27 cellular contexts compared by ENCODE assay signal in genomic region chr6:149004664-149005063, GRCh38.
DNase-seq lines count a peak whose midpoint lies in the region; ATAC-seq, FAIRE-seq and TF ChIP-seq lines count a peak whose summit lies in the region.
"Had no signal": no experiment of that assay in that cellular context is flagged by ENCODE, and none has a peak within 500 bp of the region (broad histone marks: within the 10 kb centered on the region; RNA-seq: fewer than 3 reads in every experiment).

No MANE protein-coding gene starts in this region.

- CTCF ChIA-PET in HepG2 (lab: Yijun Ruan, JAX; ENCODE audit: low intra/inter-chr PET ratio, low total read pairs) = no interaction called here

- intact Hi-C loops in HepG2 (cut with micrococcal nuclease; ENCODE audit: unreplicated experiment) = no loop called here
- intact Hi-C loops in right lobe of liver (cut with DNase I) = no loop called here

- no peak overlapping the region for H2BK15ac ChIP-seq in mesenchymal stem cell (ENCODE audit: low read depth, poor library complexity, severe bottlenecking)

- BruUV-seq in HepG2 (replicated peaks; lab: Mats Ljungman, UMichigan) = no TSS peak

- no peak overlapping the region for H2BK120ac ChIP-seq in mesenchymal stem cell (ENCODE audit: low read depth, low read length)

- H3K27ac Mint-ChIP-seq in T-helper 17 cell = peak overlapping the region; percentile 60
- H3K27ac Mint-ChIP-seq: B cell; CD4-positive, alpha-beta T cell; CD8-positive, alpha-beta T cell had no signal

- ATAC-seq in HepG2 (peak; percentile 56; the same call in 2 of the 3 replicates), right lobe of liver (no peak), T-helper 17 cell (no peak), GM18873 (IDR thresholded peaks at IDR 0.05; ENCODE audit: low FRiP score, unreplicated experiment) (no peak)
- ATAC-seq: A549; CD8-positive, alpha-beta T cell; GM12878 had no signal

- H3K4ac ChIP-seq in mesenchymal stem cell (ENCODE audit: low read depth in 1 of 2, low read length in 2 of 2) = no peak overlapping the region

- peak overlapping the region in 1 of 2 experiments; percentile 39 for H3K14ac ChIP-seq in mesenchymal stem cell (ENCODE audit: low read length in 2 of 2)

- TF ChIP-seq POLR2A in HepG2 (IDR thresholded peaks at IDR 0.05; ENCODE audit: insufficient read depth in 1 of 2, low read depth in 2 of 2, low read length in 2 of 2) = no peak
- TF ChIP-seq POLR2A in right lobe of liver (IDR thresholded peaks at IDR 0.05) = no peak

- peak; percentile 21 for FAIRE-seq in HepG2 (lab: Jason Lieb, UNC)
- FAIRE-seq: A549, GM12878, GM12892, GM18507, GM19239 had no signal

- H3K36me3 ChIP-seq in HepG2 (replicated peaks in 1 of 2; ENCODE audit: control insufficient read depth in 1 of 2, insufficient read depth in 2 of 2, low read length in 2 of 2) = no peaks in the 10 kb centered on the region
- H3K36me3 ChIP-seq in right lobe of liver = no peaks in the 10 kb centered on the region
- H3K36me3 ChIP-seq in mesenchymal stem cell (ENCODE audit: control insufficient read depth in 1 of 2, insufficient read depth in 2 of 2, low read depth in 1 of 2, low read length in 2 of 2) = peaks cover 0 to 4% of the 10 kb centered on the region in 2 experiments

- H4K8ac ChIP-seq in mesenchymal stem cell (ENCODE audit: low read length) = no peak overlapping the region

- TF ChIP-seq CTCF in HepG2 (CRISPR knock-in tag; IDR thresholded peaks at IDR 0.05) (no peak), right lobe of liver (IDR thresholded peaks at IDR 0.05) (no peak)

- no peaks in the 10 kb centered on the region for H3K79me1 ChIP-seq in mesenchymal stem cell (replicated peaks; ENCODE audit: low read length, poor library complexity, severe bottlenecking)

- no peak for TF ChIP-seq RAD21 in HepG2 (CRISPR knock-in tag; IDR thresholded peaks at IDR 0.05)

- no peak overlapping the region for H2BK12ac ChIP-seq in mesenchymal stem cell (ENCODE audit: low read length in 2 of 2)

- WGBS in HepG2 (ENCODE audit: low lambda C conversion rate) = 0% methylated on average over 4 of the region's 4 CpGs
- 60% methylated on average over 2 of the region's 4 CpGs for WGBS in right lobe of liver (ENCODE audit: insufficient coverage, low coverage, low lambda C conversion rate, missing lambda C conversion rate)
- 98% methylated on average over 4 of the region's 4 CpGs for WGBS in mesenchymal stem cell

- H3K4me1 Mint-ChIP-seq in T-helper 17 cell = peaks cover 10% of the 10 kb centered on the region

- H3K9me3 ChIP-seq in HepG2 (ENCODE audit: low read length) (peaks cover 21% of the 10 kb centered on the region), right lobe of liver (no peaks in the 10 kb centered on the region), T-helper 17 cell (ENCODE audit: control insufficient read depth, low read length, poor library complexity, severe bottlenecking) (no peaks in the 10 kb centered on the region), mesenchymal stem cell (ENCODE audit: control insufficient read depth, low read length) (peaks cover 12% of the 10 kb centered on the region)

- H3K27me3 Mint-ChIP-seq in T-helper 17 cell = no peaks in the 10 kb centered on the region
- H3K27me3 Mint-ChIP-seq: B cell; CD4-positive, alpha-beta T cell had no signal

- H2AK5ac ChIP-seq in mesenchymal stem cell (ENCODE audit: low read length, severe bottlenecking) = no peak overlapping the region

- H3K27ac ChIP-seq in HepG2 (ENCODE audit: extremely low read length, insufficient read depth, low read length) (no peak overlapping the region), right lobe of liver (no peak overlapping the region), mesenchymal stem cell (ENCODE audit: low read length, poor library complexity, severe bottlenecking) (no peak overlapping the region)
- H3K27ac ChIP-seq: 22Rv1; A549; BLaER1 treated with 17β-estradiol and CSF1 and Interleukin-3, amounts not matched to agents 10 nM and 100 nM; C4-2B had no signal

- H3K4me3 ChIP-seq in HepG2 (replicated peaks in 1 of 3; ENCODE audit: insufficient read depth in 1 of 3, low read depth in 2 of 3, low read length in 3 of 3) (no peak overlapping the region), right lobe of liver (no peak overlapping the region), mesenchymal stem cell (ENCODE audit: insufficient read depth in 1 of 2, low read depth in 1 of 2, low read length in 2 of 2) (no peak overlapping the region)
- H3K4me3 ChIP-seq: A549; BLaER1 treated with 17β-estradiol and CSF1 and Interleukin-3, amounts not matched to agents 10 nM and 100 nM; GM12878 had no signal

- no peak overlapping the region for H4K91ac ChIP-seq in mesenchymal stem cell (ENCODE audit: low read length)

- H3K79me2 ChIP-seq in HepG2 (ENCODE audit: insufficient read depth, low read length) = no peaks in the 10 kb centered on the region

- H2AFZ ChIP-seq in HepG2 (ENCODE audit: low read length) = no peak overlapping the region
- peak overlapping the region; percentile 14 for H2AFZ ChIP-seq in mesenchymal stem cell (ENCODE audit: low read depth, low read length)

- H3K36me3 Mint-ChIP-seq in T-helper 17 cell (ENCODE audit: low read depth) = peaks cover 7% of the 10 kb centered on the region

- POLR2A ChIA-PET in HepG2 (lab: Yijun Ruan, JAX) = interaction anchor here (0.6 to 1.3 kb wide), 2 partner anchors 20 to 25 kb away, joined by 3 read pairs; no protein-coding TSS in a partner anchor

- no peak overlapping the region for H3K23ac ChIP-seq in mesenchymal stem cell (ENCODE audit: low read length in 2 of 2)

- H3K4me2 ChIP-seq in HepG2 (ENCODE audit: low read depth, low read length) = peak overlapping the region; percentile 8; the same call in 1 of the 2 replicates
- H3K4me2 ChIP-seq in mesenchymal stem cell (ENCODE audit: low read length, poor library complexity, severe bottlenecking) = no peak overlapping the region
- H3K4me2 ChIP-seq: A549; BLaER1 treated with 17β-estradiol and CSF1 and Interleukin-3, amounts not matched to agents 10 nM and 100 nM had no signal

- DNase-seq in HepG2 (ENCODE audit: low spot score) (peak; percentile 12), right lobe of liver (no peak), T-helper 17 cell (no peak), mesenchymal stem cell (no peak), T1000 (lab: John Stamatoyannopoulos, UW) (no peak), COLO829 (ENCODE audit: low spot score) (no peak)
- DNase-seq: AML-193; CD4-positive, alpha-beta T cell; CD8-positive, alpha-beta T cell; COR-L47; DMS 273 treated with DMSO at 0.1 percent for 48 hours; DMS153; DMS53; DMS79; DND-41; EL; GDM1 had no signal

- H3K4me1 ChIP-seq in HepG2 (ENCODE audit: insufficient read depth, low read length) (peaks cover 11% of the 10 kb centered on the region), right lobe of liver (no peaks in the 10 kb centered on the region), mesenchymal stem cell (ENCODE audit: control insufficient read depth, insufficient read depth, low read depth, low read length) (no peaks in the 10 kb centered on the region)

- in situ Hi-C loops in HepG2 (cut with HindIII; ENCODE audit: extremely low pct_ligation_motif_present, low pct_unique_long_range_greater_than_20kb) = no loop called here

- TF ChIP-seq EP300 in HepG2 (IDR thresholded peaks at IDR 0.05; ENCODE audit: low read depth in 2 of 2, low read length in 2 of 2) (no peak), HepG2 (CRISPR knock-in tag; IDR thresholded peaks at IDR 0.05; ENCODE audit: borderline replicate concordance) (no peak)

- no peak overlapping the region for H3K4me3 Mint-ChIP-seq in T-helper 17 cell
- H3K4me3 Mint-ChIP-seq: B cell; CD4-positive, alpha-beta T cell; CD8-positive, alpha-beta T cell had no signal

- H4K20me1 ChIP-seq in HepG2 (ENCODE audit: insufficient read depth, low read length) = no peaks in the 10 kb centered on the region

- H2BK5ac ChIP-seq in mesenchymal stem cell (ENCODE audit: low read depth, low read length, poor library complexity, severe bottlenecking) = no peak overlapping the region

- H3K27me3 ChIP-seq in HepG2 (ENCODE audit: control insufficient read depth in 1 of 2, insufficient read depth in 2 of 2, low read length in 2 of 2) = peaks cover 0 to 7% of the 10 kb centered on the region in 2 experiments; a peak in 1 of 5 replicates
- no peaks in the 10 kb centered on the region for H3K27me3 ChIP-seq in right lobe of liver
- H3K27me3 ChIP-seq in mesenchymal stem cell (ENCODE audit: control insufficient read depth in 1 of 2, insufficient read depth in 1 of 2, low read length in 2 of 2) = no peaks in the 10 kb centered on the region
- H3K27me3 ChIP-seq: BLaER1 treated with 17β-estradiol and CSF1 and Interleukin-3, amounts not matched to agents 10 nM and 100 nM had no signal

- H3K18ac ChIP-seq in mesenchymal stem cell (ENCODE audit: low read depth in 1 of 2, low read length in 2 of 2) = no peak overlapping the region

- H3K9ac ChIP-seq in HepG2 (ENCODE audit: insufficient read depth, low read depth, low read length) (no peak overlapping the region), mesenchymal stem cell (ENCODE audit: low read length) (no peak overlapping the region)
- H3K9ac ChIP-seq: BLaER1 treated with 17β-estradiol and CSF1 and Interleukin-3, amounts not matched to agents 10 nM and 100 nM had no signal

TF ChIP-seq in HepG2, 621 proteins besides CTCF, POLR2A, EP300 and RAD21 (continues in another document):
- TF ChIP-seq HOXA3 (CRISPR knock-in tag; IDR thresholded peaks at IDR 0.05) (0 out of 2 replicates have a peak, but pooled peaks have one; percentile 16), SOX13 (IDR thresholded peaks at IDR 0.05) (no peak), SOX13 (CRISPR knock-in tag; conservative IDR thresholded peaks at IDR 0.05 in 1 of 2, IDR thresholded peaks at IDR 0.05 in 1 of 2) (peak in 1 of 2 experiments; percentile 41; a peak in 1 of 4 replicates), SAP130 (CRISPR knock-in tag; IDR thresholded peaks at IDR 0.05; ENCODE audit: low read depth) (peak; percentile 19; the same call in 1 of the 2 replicates), TCF7L2 (IDR thresholded peaks at IDR 0.05; ENCODE audit: low read depth, low read length) (no peak), TEAD3 (CRISPR knock-in tag; optimal IDR thresholded peaks at IDR 0.05; ENCODE audit: borderline replicate concordance) (peak; percentile 80), ZNF782 (CRISPR knock-in tag; IDR thresholded peaks at IDR 0.05; ENCODE audit: borderline replicate concordance) (0 out of 2 replicates have a peak, but pooled peaks have one; percentile 57), FOSL2 (CRISPR knock-in tag; IDR thresholded peaks at IDR 0.05) (0 out of 2 replicates have a peak, but pooled peaks have one; percentile 32), SOX6 (IDR thresholded peaks at IDR 0.05) (no peak), SOX6 (CRISPR knock-in tag; IDR thresholded peaks at IDR 0.05) (peak; percentile 54), MED8 (CRISPR knock-in tag; IDR thresholded peaks at IDR 0.05; ENCODE audit: insufficient replicate concordance) (no peak), MEIS2 (CRISPR knock-in tag; IDR thresholded peaks at IDR 0.05) (no peak), ZFP37 (CRISPR knock-in tag; IDR thresholded peaks at IDR 0.05; ENCODE audit: borderline replicate concordance) (no peak)
